Comparison of ENCODE assay signal across 9 cellular contexts in genomic region chr17:44086364-44087311, GRCh38. TPM values are rescaled to one million over a fixed set of nuclear protein-coding genes. Genes with fewer than 3 reads are reported as not detected.
DNase-seq lines count a peak whose midpoint lies in the region; ATAC-seq and TF ChIP-seq lines count a peak whose summit lies in the region.
"Had no signal": no experiment of that assay in that cellular context is flagged by ENCODE, and none has a peak within 500 bp of the region (broad histone marks: within the 10 kb centered on the region; RNA-seq: fewer than 3 reads in every experiment).

No MANE protein-coding gene starts in this region.

- TF ChIP-seq CTCF in mucosa of descending colon (IDR thresholded peaks at IDR 0.05): no peak

- H3K9me3 ChIP-seq in mucosa of descending colon (no peaks in the 10 kb centered on the region), subcutaneous abdominal adipose tissue (ENCODE audit: control insufficient read depth in 5 of 5, low read length in 5 of 5) (no peaks in the 10 kb centered on the region)

- no peak overlapping the region for H3K27ac ChIP-seq in caudate nucleus (ENCODE audit: low read depth, low read length)
- peak overlapping the region; percentile 50 for H3K27ac ChIP-seq in subcutaneous abdominal adipose tissue (ENCODE audit: low read depth, low read length)
- H3K27ac ChIP-seq: C4-2B had no signal

- ATAC-seq in mucosa of descending colon: peak; percentile 45

- no peaks in the 10 kb centered on the region for H3K27me3 ChIP-seq in subcutaneous abdominal adipose tissue (ENCODE audit: control insufficient read depth in 5 of 5, insufficient read depth in 4 of 5, low read length in 5 of 5)

- H3K4me3 ChIP-seq in mucosa of descending colon (no peak overlapping the region), subcutaneous abdominal adipose tissue (ENCODE audit: low read depth in 1 of 5, low read length in 5 of 5) (no peak overlapping the region)

- peaks cover 3% of the 10 kb centered on the region for H3K4me1 ChIP-seq in mucosa of descending colon (ENCODE audit: low read depth)
- H3K4me1 ChIP-seq in subcutaneous abdominal adipose tissue (ENCODE audit: control insufficient read depth in 5 of 5, insufficient read depth in 5 of 5, low read length in 5 of 5): peaks cover 0 to 5% (median 0%) of the 10 kb centered on the region in 5 donors

- no peak overlapping the region for H3K9ac ChIP-seq in subcutaneous abdominal adipose tissue (ENCODE audit: low read length in 5 of 5)

- no peaks in the 10 kb centered on the region for H3K36me3 ChIP-seq in mucosa of descending colon (ENCODE audit: low read depth)
- H3K36me3 ChIP-seq in subcutaneous abdominal adipose tissue (ENCODE audit: control insufficient read depth in 5 of 5, insufficient read depth in 5 of 5, low read length in 5 of 5): peaks cover 0 to 80% (median 76%) of the 10 kb centered on the region in 5 donors

- intact Hi-C loops in mucosa of descending colon (cut with DNase I, micrococcal nuclease): no loop called here

- DNase-seq in NCI-H2171 treated with DMSO at 0.1 percent for 48 hours (lab: John Stamatoyannopoulos, UW): peak; percentile 49
- no peak for DNase-seq in NCI-H2171 (lab: John Stamatoyannopoulos, UW)
- peak; percentile 31 for DNase-seq in activated CD4-positive, CD25-positive, alpha-beta regulatory T cell treated with anti-CD3 and anti-CD28 coated beads, Interleukin-2, amount 50 U/mL, for 16 hours (ENCODE audit: low read depth, low spot score)
- peak in 41 of 61 donors; percentile 9 to 85 (median 50) for DNase-seq in caudate nucleus (lab: John Stamatoyannopoulos, UW)
- DNase-seq in mucosa of descending colon: no peak
- no peak for DNase-seq in NOMO-1 treated with dmso at 0.1 percent for 144 hours (lab: John Stamatoyannopoulos, UW; ENCODE audit: unreplicated experiment)
- no peak for DNase-seq in central memory CD4-positive, alpha-beta T cell

RNA-seq across cellular contexts. Expression of gene G6PC3, which starts 16.1 kb away (rescaled TPM):
- 10 to 100 TPM; 29.5 to 48.1 (median 30.0) TPM for total RNA-seq in mucosa of descending colon

RNA-seq across cellular contexts. Expression of gene LSM12, which starts 20.2 kb away (rescaled TPM):
- total RNA-seq in mucosa of descending colon: 10 to 100 TPM; 45.1 to 63.5 (median 48.2) TPM

RNA-seq across cellular contexts. Expression of gene HDAC5, which starts 36.8 kb away (rescaled TPM):
- total RNA-seq in mucosa of descending colon: 10 to 100 TPM; 18.9 to 48.3 (median 32.4) TPM

RNA-seq across cellular contexts. Expression of gene HROB, which starts 55.1 kb away (rescaled TPM):
- total RNA-seq in mucosa of descending colon: 1 to 10 TPM; 1.5 to 3.0 (median 1.8) TPM

Comparison
In these comparisons a context has a peak if more than half of its experiments do, and no peak if none do; other contexts are left out.
1. DNase-seq: peak in NCI-H2171 treated with DMSO at 0.1 percent for 48 hours (single experiment), activated CD4-positive, CD25-positive, alpha-beta regulatory T cell treated with anti-CD3 and anti-CD28 coated beads, Interleukin-2, amount 50 U/mL, for 16 hours (single experiment) and caudate nucleus (41 of 61); none in NCI-H2171 (single experiment), mucosa of descending colon (0 of 3), NOMO-1 treated with dmso at 0.1 percent for 144 hours (single experiment) and central memory CD4-positive, alpha-beta T cell (single experiment).